In the genomic region with DNA sequence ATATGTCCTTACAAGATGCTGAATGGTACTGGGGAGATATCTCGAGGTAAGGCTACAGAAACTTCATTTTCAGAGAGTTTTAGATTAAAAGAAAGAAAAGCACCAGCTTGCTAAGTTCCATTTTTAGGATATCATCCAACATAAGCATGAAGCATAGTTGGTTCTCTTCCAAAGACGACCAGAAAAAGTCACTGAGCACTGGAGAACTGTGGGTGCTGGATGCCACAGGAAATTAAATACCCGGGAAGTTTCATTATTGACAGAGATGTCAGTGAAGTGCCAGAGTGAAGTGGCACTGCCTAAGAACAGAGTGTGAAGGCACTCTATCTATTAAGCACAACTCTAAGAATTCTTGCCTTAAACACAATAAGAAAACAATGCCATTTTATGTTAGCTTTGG, we compare ENCODE assay signal across 15 cellular contexts.
DNase-seq lines count a peak whose midpoint lies in the region; ATAC-seq and TF ChIP-seq lines count a peak whose summit lies in the region.
"Had no signal": no experiment of that assay in that cellular context is flagged by ENCODE, and none has a peak within 500 bp of the region (broad histone marks: within the 10 kb centered on the region; RNA-seq: fewer than 3 reads in every experiment).

No MANE protein-coding gene starts in this region.

- H3K4me3 ChIP-seq in kidney epithelial cell (ENCODE audit: low read depth, low read length): peak overlapping the region; percentile 3
- H3K4me3 ChIP-seq in suprapubic skin: peak overlapping the region; percentile 51
- no peak overlapping the region for H3K4me3 ChIP-seq in H7 (ENCODE audit: insufficient read depth, low read depth, low read length)
- H3K4me3 ChIP-seq: A549, SK-N-MC had no signal

- POLR2A ChIA-PET in activated CD4-positive, alpha-beta T cell treated with anti-CD3 and anti-CD28 coated beads for 36 hours (lab: Charles Lee): no interaction called here

- H3K36me3 ChIP-seq in kidney epithelial cell (ENCODE audit: control insufficient read depth, insufficient read depth, low read length) (peaks cover 4% of the 10 kb centered on the region), suprapubic skin (peaks cover 55% of the 10 kb centered on the region), H7 (replicated peaks; ENCODE audit: control insufficient read depth, insufficient read depth, low read length) (peaks cover 6% of the 10 kb centered on the region)

- H3K27me3 ChIP-seq in kidney epithelial cell (ENCODE audit: control insufficient read depth, insufficient read depth, low read length): no peaks in the 10 kb centered on the region
- H3K27me3 ChIP-seq in suprapubic skin: no peaks in the 10 kb centered on the region
- no peaks in the 10 kb centered on the region for H3K27me3 ChIP-seq in H7 (ENCODE audit: control insufficient read depth, insufficient read depth, low read length)

- H3K9me3 Mint-ChIP-seq in activated CD4-positive, alpha-beta T cell treated with anti-CD3 and anti-CD28 coated beads for 36 hours (ENCODE audit: low read depth): no peaks in the 10 kb centered on the region

- H3K4me1 ChIP-seq in suprapubic skin: peaks cover 49% of the 10 kb centered on the region

- no peak for DNase-seq in activated CD4-positive, alpha-beta T cell treated with anti-CD3 and anti-CD28 coated beads for 36 hours
- DNase-seq in activated CD4-positive, alpha-beta T cell treated with anti-CD3 and anti-CD28 coated beads, Interleukin-2, amount 50 U/mL, for 4 hours: no peak
- DNase-seq in astrocyte of the hippocampus (ENCODE audit: low read depth, low spot score) (peak; percentile 67), kidney epithelial cell (ENCODE audit: low read depth) (no peak), suprapubic skin (ENCODE audit: low spot score in 2 of 2) (no peak), MV-4-11 (lab: John Stamatoyannopoulos, UW) (no peak), H7 (no peak)
- DNase-seq: activated CD4-positive, alpha-beta T cell treated with anti-CD3 and anti-CD28 coated beads for 4 hours; activated naive CD4-positive, alpha-beta T cell; DMS79; effector memory CD4-positive, alpha-beta T cell; NCI-H1092 treated with DMSO at 0.1 percent for 48 hours had no signal

- no peak overlapping the region for H3K4me3 Mint-ChIP-seq in activated CD4-positive, alpha-beta T cell treated with anti-CD3 and anti-CD28 coated beads for 36 hours

- ATAC-seq in activated CD4-positive, alpha-beta T cell treated with anti-CD3 and anti-CD28 coated beads for 36 hours: no peak
- no peak for ATAC-seq in HG02763 (IDR thresholded peaks at IDR 0.05; ENCODE audit: unreplicated experiment)
- ATAC-seq: A549 had no signal

- no peaks in the 10 kb centered on the region for H3K9me3 ChIP-seq in suprapubic skin
- H3K9me3 ChIP-seq: A549 had no signal

- no peak for TF ChIP-seq POLR2A in suprapubic skin (IDR thresholded peaks at IDR 0.05)

- peaks cover 37% of the 10 kb centered on the region for H3K36me3 Mint-ChIP-seq in activated CD4-positive, alpha-beta T cell treated with anti-CD3 and anti-CD28 coated beads for 36 hours (ENCODE audit: low read depth)

- H3K27ac Mint-ChIP-seq in activated CD4-positive, alpha-beta T cell treated with anti-CD3 and anti-CD28 coated beads for 36 hours: peak overlapping the region; percentile 61

- H3K27ac ChIP-seq in suprapubic skin: no peak overlapping the region
- H3K27ac ChIP-seq: A549, SK-N-MC had no signal

- WGBS in suprapubic skin: 34% methylated on average over 3 of the region's 3 CpGs

- TF ChIP-seq CTCF in kidney epithelial cell (IDR thresholded peaks at IDR 0.05; ENCODE audit: insufficient read depth, low read length, poor library complexity, severe bottlenecking) (no peak), suprapubic skin (IDR thresholded peaks at IDR 0.05) (no peak)

- H3K27me3 Mint-ChIP-seq in activated CD4-positive, alpha-beta T cell treated with anti-CD3 and anti-CD28 coated beads for 36 hours: no peaks in the 10 kb centered on the region

- CTCF ChIA-PET in activated CD4-positive, alpha-beta T cell treated with anti-CD3 and anti-CD28 coated beads for 36 hours (lab: Charles Lee): interaction anchor here (2.4 kb wide), 1 partner anchor 11 kb away, joined by 6 read pairs; no protein-coding TSS in a partner anchor

- intact Hi-C loops in activated CD4-positive, alpha-beta T cell treated with anti-CD3 and anti-CD28 coated beads for 36 hours (cut with DNase I, micrococcal nuclease): no loop called here

- TF ChIP-seq EP300 in suprapubic skin (IDR thresholded peaks at IDR 0.05): no peak

- H3K4me1 Mint-ChIP-seq in activated CD4-positive, alpha-beta T cell treated with anti-CD3 and anti-CD28 coated beads for 36 hours: peaks cover 45% of the 10 kb centered on the region
